5 cellular contexts compared by ENCODE assay signal in genomic region chr3:143629726-143630125, GRCh38.
"Had no signal": no experiment of that assay in that cellular context is flagged by ENCODE, and none has a peak within 500 bp of the region (broad histone marks: within the 10 kb centered on the region; RNA-seq: fewer than 3 reads in every experiment).

No MANE protein-coding gene starts in this region.

- DNase-seq: IMR-90, KBM-7, KG1 had no signal

- ATAC-seq: HepG2, K562 had no signal
